In the genomic region with DNA sequence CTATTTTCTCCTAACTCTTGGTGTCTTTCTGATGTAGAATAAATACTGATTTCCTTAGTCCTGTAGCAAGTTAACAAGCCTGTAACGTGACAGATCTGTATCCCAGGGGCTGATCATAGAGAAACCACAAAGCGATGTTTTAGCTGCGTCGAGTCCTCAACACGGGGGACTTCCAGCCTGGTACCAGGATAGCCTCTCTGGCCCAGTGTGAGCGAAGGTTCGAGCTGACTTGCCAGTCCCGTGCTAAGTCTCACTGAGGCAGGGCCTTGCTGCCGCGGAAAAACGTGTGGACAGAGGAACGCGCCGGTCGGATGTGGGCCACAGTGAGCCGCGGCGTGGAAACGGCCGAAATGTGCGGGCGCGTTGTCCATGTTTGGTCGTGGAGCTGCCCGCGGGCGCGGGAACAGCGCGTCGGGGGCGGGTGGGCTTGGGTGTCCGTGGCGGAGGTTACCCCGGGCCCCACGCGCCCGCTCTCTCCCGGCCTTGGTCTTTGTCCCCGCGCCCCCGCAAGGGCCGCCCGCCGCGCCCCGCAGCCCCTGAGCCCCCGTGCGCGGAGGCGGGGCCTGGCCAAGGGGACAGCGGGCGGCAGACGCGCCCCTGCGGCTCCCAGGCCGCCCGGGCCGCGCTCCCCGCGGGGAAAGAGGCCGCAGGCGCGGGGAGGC, we compare ENCODE assay signal across 8 cellular contexts. TPM values are rescaled to one million over a fixed set of nuclear protein-coding genes. Genes with fewer than 3 reads are reported as not detected.
DNase-seq lines count a peak whose midpoint lies in the region; ATAC-seq and TF ChIP-seq lines count a peak whose summit lies in the region.

No MANE protein-coding gene starts in this region.

- H3K36me3 ChIP-seq in BE2C (no peaks in the 10 kb centered on the region), MG63 (no peaks in the 10 kb centered on the region), mucosa of descending colon (ENCODE audit: low read depth) (no peaks in the 10 kb centered on the region), vagina (no peaks in the 10 kb centered on the region)

- H3K4me3 ChIP-seq in BE2C (ENCODE audit: low read depth, low read length), result peak overlapping the region; percentile 15; the same call in 1 of the 2 replicates
- peak overlapping the region; percentile 37 for H3K4me3 ChIP-seq in MG63
- H3K4me3 ChIP-seq in dorsolateral prefrontal cortex, result peak overlapping the region; percentile 37 to 78 (median 65)
- H3K4me3 ChIP-seq in mucosa of descending colon, result no peak overlapping the region
- peak overlapping the region; percentile 55 to 77 for H3K4me3 ChIP-seq in vagina

- intact Hi-C loops in dorsolateral prefrontal cortex (cut with DNase I), result loop anchor here (2.0 to 5.0 kb wide), 6 partner anchors 36 to 110 kb away; a partner anchor contains a TSS
- intact Hi-C loops in mucosa of descending colon (cut with DNase I, micrococcal nuclease), result no loop called here
- intact Hi-C loops in vagina (cut with DNase I), result loop anchor here (5.0 kb wide), 1 partner anchor 45 kb away; no protein-coding TSS in a partner anchor

- H3K9me3 ChIP-seq in BE2C, result no peaks in the 10 kb centered on the region
- no peaks in the 10 kb centered on the region for H3K9me3 ChIP-seq in MG63
- no peaks in the 10 kb centered on the region for H3K9me3 ChIP-seq in mucosa of descending colon
- no peaks in the 10 kb centered on the region for H3K9me3 ChIP-seq in vagina

- TF ChIP-seq CTCF in BE2C (IDR thresholded peaks at IDR 0.05; ENCODE audit: low read depth, low read length) (no peak), dorsolateral prefrontal cortex (IDR thresholded peaks at IDR 0.05 in 54 of 56, conservative IDR thresholded peaks at IDR 0.05 in 2 of 56; ENCODE audit: low read depth in 1 of 56, partially characterized antibody in 56 of 56) (no peak), mucosa of descending colon (IDR thresholded peaks at IDR 0.05) (no peak), vagina (IDR thresholded peaks at IDR 0.05) (no peak)

- no peaks in the 10 kb centered on the region for H3K27me3 ChIP-seq in BE2C
- no peaks in the 10 kb centered on the region for H3K27me3 ChIP-seq in MG63
- H3K27me3 ChIP-seq in dorsolateral prefrontal cortex, result no peaks in the 10 kb centered on the region
- H3K27me3 ChIP-seq in vagina, result no peaks in the 10 kb centered on the region

- TF ChIP-seq POLR2A in vagina (IDR thresholded peaks at IDR 0.05), result peak in 1 of 2 donors; percentile 31

- H3K4me1 ChIP-seq in BE2C (peaks cover 6% of the 10 kb centered on the region; the same call in 1 of the 2 replicates), mucosa of descending colon (ENCODE audit: low read depth) (peaks cover 6% of the 10 kb centered on the region), vagina (peaks cover 28% of the 10 kb centered on the region)

- no peak for DNase-seq in BE2C
- DNase-seq in MG63, result no peak
- peak in 6 of 10 donors; percentile 33 to 66 (median 46) for DNase-seq in dorsolateral prefrontal cortex
- DNase-seq in mucosa of descending colon, result peak in 2 of 3 donors; percentile 9 to 31
- DNase-seq in vagina (ENCODE audit: extremely low spot score in 2 of 2), result no peak
- no peak for DNase-seq in stimulated activated naive CD4-positive, alpha-beta T cell treated with Interleukin-2 at 50 U/mL for 16 hours (lab: John Stamatoyannopoulos, UW)

- ATAC-seq in mucosa of descending colon, result no peak
- ATAC-seq in HG02610 (IDR thresholded peaks at IDR 0.05; ENCODE audit: unreplicated experiment), result no peak
- ATAC-seq in GM18873 (IDR thresholded peaks at IDR 0.05; ENCODE audit: low FRiP score, unreplicated experiment), result no peak

- peak overlapping the region; percentile 58 to 95 (median 89) for H3K27ac ChIP-seq in dorsolateral prefrontal cortex
- H3K27ac ChIP-seq in vagina, result peak overlapping the region; percentile 90

RNA-seq across cellular contexts. Expression of a gene that starts 0.5 kb away (rescaled TPM):
- polyA plus RNA-seq in BE2C (2012; ENCODE audit: insufficient read depth, insufficient read length, low read depth), result 19.2 TPM
- total RNA-seq in MG63 (2014; rRNA removed; shearing (Covaris generic); ENCODE audit: low replicate concordance), result 9.7 and 11.8 TPM in 2 replicates
- 10 to 100 TPM; 24.3 to 74.2 (median 42.9) TPM for total RNA-seq in dorsolateral prefrontal cortex
- 10 to 100 TPM in 1 of 3 donors, 1 to 10 TPM in 2; 5.4 to 82.5 (median 8.1) TPM for total RNA-seq in mucosa of descending colon
- 32.7 TPM for total RNA-seq in vagina

Comparison
In these comparisons a context has a peak if more than half of its experiments do, and no peak if none do; other contexts are left out.
1. DNase-seq: peak in dorsolateral prefrontal cortex (6 of 10) and mucosa of descending colon (2 of 3); none in BE2C (single experiment), MG63 (single experiment), vagina (0 of 2) and stimulated activated naive CD4-positive, alpha-beta T cell treated with Interleukin-2 at 50 U/mL for 16 hours (single experiment).
2. intact Hi-C loops: an anchor here in dorsolateral prefrontal cortex (2.0 to 5.0 kb wide) and vagina (5.0 kb wide); none called in mucosa of descending colon.